10 cellular contexts compared by ENCODE assay signal in the genomic region with DNA sequence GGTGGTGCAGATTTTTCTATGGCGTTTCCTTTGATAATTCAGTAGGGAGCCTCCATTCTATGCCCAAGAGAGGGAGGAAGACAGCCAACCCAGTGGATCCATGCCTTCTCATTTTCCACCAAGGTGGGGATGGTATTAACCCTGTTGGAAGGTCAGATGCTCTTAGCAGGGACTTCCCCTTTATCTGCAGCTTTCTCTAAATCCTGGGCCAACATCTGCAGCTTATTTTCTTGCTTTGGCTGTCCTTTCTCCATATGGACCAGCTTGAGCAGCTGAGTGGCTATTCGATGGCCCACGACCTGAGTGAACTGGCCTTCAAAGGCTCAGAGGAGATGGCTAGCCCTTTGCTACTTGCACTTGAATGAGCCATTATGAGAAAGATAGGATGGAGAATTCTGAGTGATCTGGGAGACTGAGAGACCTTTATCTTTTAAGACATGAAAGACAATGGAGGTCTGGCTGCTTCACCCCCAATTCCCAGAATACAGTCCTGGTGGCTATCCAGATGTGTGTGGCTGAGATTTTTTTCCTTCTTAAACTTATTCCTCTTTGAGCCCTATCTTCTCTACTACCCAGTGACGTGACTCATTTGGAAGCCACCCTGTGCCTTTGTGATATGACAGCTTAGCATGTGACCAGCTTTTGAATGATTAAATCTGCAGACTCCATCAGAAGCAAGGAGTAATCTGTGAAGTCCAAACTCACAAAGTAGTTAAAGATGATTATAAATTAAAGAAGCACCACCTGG. TPM values are rescaled to one million over a fixed set of nuclear protein-coding genes. Genes with fewer than 3 reads are reported as not detected.
DNase-seq lines count a peak whose midpoint lies in the region; ATAC-seq and TF ChIP-seq lines count a peak whose summit lies in the region.
"Had no signal": no experiment of that assay in that cellular context is flagged by ENCODE, and none has a peak within 500 bp of the region (broad histone marks: within the 10 kb centered on the region; RNA-seq: fewer than 3 reads in every experiment).

No MANE protein-coding gene starts in this region.

- CTCF ChIA-PET in PC-3 (lab: Charles Lee) = no interaction called here

- no peaks in the 10 kb centered on the region for H3K9me2 ChIP-seq in PC-3 (replicated peaks; ENCODE audit: low read length)

- H3K27me3 ChIP-seq in esophagus (ENCODE audit: control insufficient read depth in 1 of 2, insufficient read depth in 2 of 2, low read length in 2 of 2) (no peaks in the 10 kb centered on the region), gastrocnemius medialis (no peaks in the 10 kb centered on the region), PC-3 (ENCODE audit: low read length) (no peaks in the 10 kb centered on the region)

- TF ChIP-seq CTCF in gastrocnemius medialis (IDR thresholded peaks at IDR 0.05 in 4 of 5, conservative IDR thresholded peaks at IDR 0.05 in 1 of 5) (no peak), PC-3 (conservative IDR thresholded peaks at IDR 0.05; ENCODE audit: low read depth, low read length) (no peak)

- TF ChIP-seq POLR2A in gastrocnemius medialis (IDR thresholded peaks at IDR 0.05) = no peak

- no peak overlapping the region for H2AFZ ChIP-seq in PC-3 (ENCODE audit: low read length)

- intact Hi-C loops in gastrocnemius medialis (cut with DNase I; ENCODE audit: low total_unique reads) (no loop called here), PC-3 (cut with micrococcal nuclease) (no loop called here)

- DNase-seq in gastrocnemius medialis (no peak), DMS53 treated with DMSO at 0.1 percent for 48 hours (lab: John Stamatoyannopoulos, UW; ENCODE audit: unreplicated experiment) (no peak), PC-3 (no peak)
- no peak for DNase-seq in activated effector memory CD4-positive, alpha-beta T cell treated with anti-CD3 and anti-CD28 coated beads, Interleukin-2, amount 50 U/mL, for 16 hours
- DNase-seq: DND-41 had no signal

- H3K9ac ChIP-seq in PC-3 (ENCODE audit: low read length) = no peak overlapping the region

- H3K9me3 ChIP-seq in esophagus (ENCODE audit: control insufficient read depth in 2 of 2, insufficient read depth in 1 of 2, low read depth in 1 of 2, low read length in 1 of 2) (no peaks in the 10 kb centered on the region), gastrocnemius medialis (no peaks in the 10 kb centered on the region), PC-3 (ENCODE audit: low read length) (no peaks in the 10 kb centered on the region)

- no peaks in the 10 kb centered on the region for H3F3A ChIP-seq in PC-3 (ENCODE audit: low read length, unreplicated experiment)

- peak; percentile 22 for ATAC-seq in GM19023 (IDR thresholded peaks at IDR 0.05; ENCODE audit: unreplicated experiment)
- peak; percentile 14 for ATAC-seq in HG03139 (IDR thresholded peaks at IDR 0.05; ENCODE audit: unreplicated experiment)
- peak; percentile 49 to 67 for ATAC-seq in gastrocnemius medialis
- no peak for ATAC-seq in GM19328 (IDR thresholded peaks at IDR 0.05; ENCODE audit: unreplicated experiment)
- no peak for ATAC-seq in PC-3

- POLR2A ChIA-PET in PC-3 (lab: Charles Lee; ENCODE audit: unreplicated experiment) = interaction anchor here (0.5 to 0.6 kb wide), 2 partner anchors 15 to 51 kb away, joined by 3 to 6 read pairs; no protein-coding TSS in a partner anchor

- H3K27ac ChIP-seq in esophagus (ENCODE audit: low read depth in 2 of 2, low read length in 1 of 2) (peak overlapping the region; percentile 55 to 64), gastrocnemius medialis (peak overlapping the region; percentile 88 to 94 (median 90)), PC-3 (ENCODE audit: low read length) (no peak overlapping the region)
- H3K27ac ChIP-seq: epithelial cell of prostate had no signal

- 76 to 85% methylated on average over 4 of the region's 4 CpGs for WGBS in esophagus, 2 donors

- no peak overlapping the region for H3K4me3 ChIP-seq in esophagus (ENCODE audit: low read depth in 1 of 2, low read length in 2 of 2)
- no peak overlapping the region for H3K4me3 ChIP-seq in gastrocnemius medialis
- H3K4me3 ChIP-seq in PC-3 (ENCODE audit: low read length) = no peak overlapping the region

- no TSS peak for BruUV-seq in PC-3 (replicated peaks; lab: Mats Ljungman, UMichigan)

- no peaks in the 10 kb centered on the region for H4K20me1 ChIP-seq in PC-3 (ENCODE audit: low read length)

- H3K79me2 ChIP-seq in PC-3 (ENCODE audit: low read length) = peaks cover 25% of the 10 kb centered on the region

- H3K4me1 ChIP-seq in esophagus (ENCODE audit: control insufficient read depth in 2 of 2, insufficient read depth in 2 of 2, low read length in 1 of 2) (peaks cover 3 to 4% of the 10 kb centered on the region in 2 donors), gastrocnemius medialis (peaks cover 59 to 63% of the 10 kb centered on the region in 2 donors), PC-3 (ENCODE audit: insufficient read depth, low read length) (no peaks in the 10 kb centered on the region)

- H3K36me3 ChIP-seq in esophagus (ENCODE audit: control insufficient read depth in 2 of 2, insufficient read depth in 2 of 2, low read length in 1 of 2) = no peaks in the 10 kb centered on the region
- H3K36me3 ChIP-seq in gastrocnemius medialis = no peaks in the 10 kb centered on the region
- no peaks in the 10 kb centered on the region for H3K36me3 ChIP-seq in PC-3 (ENCODE audit: low read depth, low read length)

- no peak overlapping the region for H3K4me2 ChIP-seq in PC-3 (ENCODE audit: low read length)

- in situ Hi-C loops in gastrocnemius medialis (cut with MboI; ENCODE audit: low sequenced_read_pairs in 4 of 4) = no loop called here

RNA-seq across cellular contexts. Expression of a gene that starts 39.6 kb away (rescaled TPM):
- polyA plus RNA-seq in esophagus = 10 to 100 TPM; 12.2 to 21.4 TPM
- 100 to 1,000 TPM in 2 of 4 donors, 10 to 100 TPM in 2; 59.5 to 109 (median 98.6) TPM for total RNA-seq in gastrocnemius medialis
- total RNA-seq in PC-3 (2014; rRNA removed) = 23.4 and 29.0 TPM in 2 replicates

Comparison
In these comparisons a context has a peak if more than half of its experiments do, and no peak if none do; other contexts are left out.
1. ATAC-seq: peak in GM19023 (single experiment), HG03139 (single experiment) and gastrocnemius medialis (2 of 2); none in GM19328 (single experiment) and PC-3 (single experiment).